Comparison of ENCODE assay signal across 11 cellular contexts in the genomic region with DNA sequence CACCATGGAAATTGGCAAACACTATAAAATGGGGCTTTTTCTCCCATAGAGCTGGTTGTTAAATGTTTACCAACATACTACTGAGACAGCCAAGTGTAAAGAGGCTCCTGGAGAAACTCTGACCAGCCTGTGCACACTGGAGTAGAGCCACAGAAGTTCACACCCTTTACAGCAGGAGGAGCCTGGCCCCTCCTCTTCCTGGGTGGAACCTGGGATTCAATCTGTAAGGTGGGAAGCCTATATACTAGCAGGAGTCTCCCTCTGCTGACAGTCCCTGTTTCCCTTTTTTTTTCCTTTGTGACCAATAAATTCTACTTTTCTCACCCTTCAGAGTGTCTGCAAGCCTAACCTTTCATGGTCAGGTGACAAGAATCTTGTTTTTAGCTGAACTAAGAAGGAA. TPM values are rescaled to one million over a fixed set of nuclear protein-coding genes. Genes with fewer than 3 reads are reported as not detected.
DNase-seq lines count a peak whose midpoint lies in the region; ATAC-seq and TF ChIP-seq lines count a peak whose summit lies in the region.
"Had no signal": no experiment of that assay in that cellular context is flagged by ENCODE, and none has a peak within 500 bp of the region (broad histone marks: within the 10 kb centered on the region; RNA-seq: fewer than 3 reads in every experiment).

No MANE protein-coding gene starts in this region.

- H3K27ac ChIP-seq in VCaP = 0 out of 2 replicates have a peak overlapping the region, but pooled peaks have one; percentile 3
- no peak overlapping the region for H3K27ac ChIP-seq in right lobe of liver
- H3K27ac ChIP-seq: suprapubic skin had no signal

- TF ChIP-seq CTCF in VCaP (conservative IDR thresholded peaks at IDR 0.05) (peak; percentile 38), right lobe of liver (IDR thresholded peaks at IDR 0.05) (peak in 2 of 4 donors; percentile 16 to 43)

- H3K4me3 ChIP-seq in right lobe of liver = no peak overlapping the region
- H3K4me3 ChIP-seq: suprapubic skin had no signal

- ATAC-seq in right lobe of liver (peak; percentile 59 to 92 (median 78)), GM18870 (IDR thresholded peaks at IDR 0.05; ENCODE audit: unreplicated experiment) (no peak), HG03175 (IDR thresholded peaks at IDR 0.05; ENCODE audit: unreplicated experiment) (no peak)

- in situ Hi-C loops in G401 (cut with HindIII; ENCODE audit: low sequenced_read_pairs) = no loop called here

- no peaks in the 10 kb centered on the region for H3K27me3 ChIP-seq in right lobe of liver
- H3K27me3 ChIP-seq: suprapubic skin had no signal

- no peaks in the 10 kb centered on the region for H3K36me3 ChIP-seq in right lobe of liver
- H3K36me3 ChIP-seq: suprapubic skin had no signal

- no peak for TF ChIP-seq POLR2A in right lobe of liver (IDR thresholded peaks at IDR 0.05)

- H3K4me1 ChIP-seq in right lobe of liver = peaks cover 0 to 11% (median 2%) of the 10 kb centered on the region in 4 donors
- H3K4me1 ChIP-seq: suprapubic skin had no signal

- peak; percentile 8 for DNase-seq in G401 (ENCODE audit: low spot score)
- peak; percentile 66 for DNase-seq in LoVo (ENCODE audit: low spot score)
- DNase-seq in right lobe of liver = no peak
- no peak for DNase-seq in central memory CD4-positive, alpha-beta T cell
- DNase-seq: activated CD4-positive, alpha-beta memory T cell treated with anti-CD3 and anti-CD28 coated beads, Interleukin-2, amount 10 ng/mL, durations not matched to agents 7 days and 5 days; aorta; stimulated activated CD4-positive, alpha-beta T cell treated with anti-CD3 and anti-CD28 coated beads, Interleukin-2, amount 100 ng/mL, for 24 hours had no signal

- intact Hi-C loops in right lobe of liver (cut with DNase I) = no loop called here

- no peaks in the 10 kb centered on the region for H3K9me3 ChIP-seq in right lobe of liver
- H3K9me3 ChIP-seq: suprapubic skin had no signal

RNA-seq across cellular contexts. Expression of a gene that starts 10.4 kb away (rescaled TPM):
- total RNA-seq in G401 (2014; rRNA removed; shearing (Covaris generic)) = 35.1 and 58.0 TPM in 2 replicates
- total RNA-seq in right lobe of liver = 10 to 100 TPM; 18.7 to 29.4 (median 23.4) TPM

Comparison
In these comparisons a context has a peak if more than half of its experiments do, and no peak if none do; other contexts are left out.
1. DNase-seq: peak in G401 (single experiment) and LoVo (single experiment); none in right lobe of liver (0 of 3) and central memory CD4-positive, alpha-beta T cell (single experiment).
2. ATAC-seq: peak in right lobe of liver (4 of 4); none in GM18870 (single experiment) and HG03175 (single experiment).